Comparison of ENCODE assay signal across 8 cellular contexts in the genomic region with DNA sequence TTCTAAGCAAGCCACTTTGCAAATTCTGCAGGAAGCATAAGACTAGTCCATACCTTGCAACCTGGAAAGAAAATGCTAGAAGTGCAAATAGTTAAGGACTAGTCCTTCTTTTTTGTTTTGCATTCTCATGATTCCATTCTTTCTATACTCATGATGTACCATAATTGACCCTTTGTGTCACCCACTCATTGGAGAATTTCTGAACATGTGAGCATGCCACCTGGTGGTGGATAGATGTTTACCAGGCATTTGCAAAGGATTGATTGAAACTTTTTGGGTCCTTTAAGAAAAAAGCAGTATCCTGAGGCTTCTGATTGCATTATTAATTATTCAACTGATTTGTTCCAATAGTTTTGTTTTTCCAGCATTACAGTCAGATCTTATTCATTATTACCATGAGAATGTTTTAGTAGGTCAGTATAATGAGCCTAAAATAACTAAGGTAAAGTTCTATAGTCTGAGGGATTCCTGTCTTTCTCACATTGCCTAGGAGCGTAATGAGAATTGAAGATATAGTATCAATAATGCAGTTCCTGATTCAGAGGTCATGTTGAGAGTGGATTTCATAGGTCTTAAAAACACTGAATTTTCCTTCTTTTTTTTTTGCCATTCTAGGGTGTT. TPM values are rescaled to one million over a fixed set of nuclear protein-coding genes. Genes with fewer than 3 reads are reported as not detected.
DNase-seq lines count a peak whose midpoint lies in the region; ATAC-seq and TF ChIP-seq lines count a peak whose summit lies in the region.

No MANE protein-coding gene starts in this region.

- POLR2A ChIA-PET in activated B cell treated with CpG ODN at 0.5 μM for 24 hours (lab: Charles Lee) = no interaction called here

- no peak overlapping the region for H3K27ac ChIP-seq in gastrocnemius medialis

- H3K9me3 ChIP-seq in gastrocnemius medialis = no peaks in the 10 kb centered on the region

- peak; percentile 15 for DNase-seq in activated CD8-positive, alpha-beta memory T cell treated with anti-CD3 and anti-CD28 coated beads, Interleukin-2, amount 50 U/mL, for 4 hours
- DNase-seq in activated CD8-positive, alpha-beta memory T cell treated with anti-CD3 and anti-CD28 coated beads, Interleukin-2, amount 50 U/mL, for 48 hours = no peak
- DNase-seq in GM20000 (ENCODE audit: low spot score) (peak; percentile 33), HT-29 (ENCODE audit: low spot score) (peak; percentile 52), activated B cell treated with CpG ODN at 0.5 μM for 24 hours (no peak), fibroblast of the conjunctiva (ENCODE audit: low read depth) (peak; percentile 26), gastrocnemius medialis (no peak), COLO668 (lab: John Stamatoyannopoulos, UW; ENCODE audit: unreplicated experiment) (no peak)

- H3K27me3 ChIP-seq in gastrocnemius medialis = no peaks in the 10 kb centered on the region

- ATAC-seq in activated B cell treated with CpG ODN at 0.5 μM for 24 hours (ENCODE audit: low read depth) (peak; percentile 62), gastrocnemius medialis (no peak)

- no peaks in the 10 kb centered on the region for H3K4me1 ChIP-seq in gastrocnemius medialis

- H3K36me3 Mint-ChIP-seq in activated B cell treated with CpG ODN at 0.5 μM for 24 hours (ENCODE audit: low read depth) = no peaks in the 10 kb centered on the region

- TF ChIP-seq CTCF in GM20000 (IDR thresholded peaks at IDR 0.05; ENCODE audit: extremely low read depth, missing control alignments) (peak; percentile 65), activated B cell treated with CpG ODN at 0.5 μM for 24 hours (IDR thresholded peaks at IDR 0.05) (peak; percentile 64), gastrocnemius medialis (IDR thresholded peaks at IDR 0.05 in 4 of 5, conservative IDR thresholded peaks at IDR 0.05 in 1 of 5) (peak; percentile 7 to 56 (median 37))

- in situ Hi-C loops in gastrocnemius medialis (cut with MboI; ENCODE audit: low sequenced_read_pairs in 4 of 4) = loop anchor here in 3 of 4 donors (5.0 to 25.0 kb wide), 2 partner anchors 164 to 179 kb away; no protein-coding TSS in a partner anchor

- no peaks in the 10 kb centered on the region for H3K36me3 ChIP-seq in gastrocnemius medialis

- no peak overlapping the region for H3K4me3 ChIP-seq in gastrocnemius medialis

- no peaks in the 10 kb centered on the region for H3K9me3 Mint-ChIP-seq in activated B cell treated with CpG ODN at 0.5 μM for 24 hours

- TF ChIP-seq POLR2A in gastrocnemius medialis (IDR thresholded peaks at IDR 0.05) = no peak

- H3K4me3 Mint-ChIP-seq in activated B cell treated with CpG ODN at 0.5 μM for 24 hours = no peak overlapping the region

- no peak overlapping the region for H3K27ac Mint-ChIP-seq in activated B cell treated with CpG ODN at 0.5 μM for 24 hours

- no peaks in the 10 kb centered on the region for H3K27me3 Mint-ChIP-seq in activated B cell treated with CpG ODN at 0.5 μM for 24 hours

- peaks cover 2% of the 10 kb centered on the region for H3K4me1 Mint-ChIP-seq in activated B cell treated with CpG ODN at 0.5 μM for 24 hours

- intact Hi-C loops in activated B cell treated with CpG ODN at 0.5 μM for 24 hours (cut with micrococcal nuclease) = loop anchor here (1.0 to 5.0 kb wide), 6 partner anchors 20 to 176 kb away; a partner anchor contains a TSS
- intact Hi-C loops in gastrocnemius medialis (cut with DNase I; ENCODE audit: low total_unique reads) = loop anchor here (5.0 kb wide), 1 partner anchor 159 kb away; no protein-coding TSS in a partner anchor

- CTCF ChIA-PET in activated B cell treated with CpG ODN at 0.5 μM for 24 hours (lab: Charles Lee) = interaction anchor here (0.8 to 4.6 kb wide), 10 partner anchors 16 to 68 kb away, joined by 4 to 58 read pairs (median 6); a partner anchor contains a TSS

RNA-seq across cellular contexts. Expression of a gene that starts 20.2 kb away (rescaled TPM):
- total RNA-seq in HT-29 (2014; rRNA removed; shearing (Covaris generic)) = 50.2 and 87.1 TPM in 2 replicates
- total RNA-seq in activated B cell treated with CpG ODN at 0.5 μM for 24 hours (19.0 and 23.0 TPM in 2 replicates), gastrocnemius medialis (10 to 100 TPM in 3 of 4 donors, 1 to 10 TPM in 1; 7.7 to 14.1 (median 10.4) TPM)

Comparison
In these comparisons a context has a peak if more than half of its experiments do, and no peak if none do; other contexts are left out.
1. DNase-seq: peak in activated CD8-positive, alpha-beta memory T cell treated with anti-CD3 and anti-CD28 coated beads, Interleukin-2, amount 50 U/mL, for 4 hours (single experiment), GM20000 (single experiment), HT-29 (single experiment) and fibroblast of the conjunctiva (single experiment); none in activated CD8-positive, alpha-beta memory T cell treated with anti-CD3 and anti-CD28 coated beads, Interleukin-2, amount 50 U/mL, for 48 hours (single experiment), activated B cell treated with CpG ODN at 0.5 μM for 24 hours (single experiment), gastrocnemius medialis (0 of 2) and COLO668 (single experiment).
2. Peak in every context shown above with its lines, with median percentiles within 50 percentile points of each other: CTCF ChIP-seq.